12 cellular contexts compared by ENCODE assay signal in genomic region chr20:37378785-37379598, GRCh38. TPM values are rescaled to one million over a fixed set of nuclear protein-coding genes. Genes with fewer than 3 reads are reported as not detected.
DNase-seq lines count a peak whose midpoint lies in the region; ATAC-seq, FAIRE-seq and TF ChIP-seq lines count a peak whose summit lies in the region.
"Had no signal": no experiment of that assay in that cellular context is flagged by ENCODE, and none has a peak within 500 bp of the region (broad histone marks: within the 10 kb centered on the region; RNA-seq: fewer than 3 reads in every experiment).

No MANE protein-coding gene starts in this region.

- no peaks in the 10 kb centered on the region for H3K36me3 Mint-ChIP-seq in activated T-cell treated with anti-CD3 and anti-CD28 coated beads, Interleukin-2, amount 50 U/mL, for 72 hours (ENCODE audit: insufficient read depth in 2 of 2)

- TF ChIP-seq CTCF in coronary artery (IDR thresholded peaks at IDR 0.05): no peak
- no peak for TF ChIP-seq CTCF in neutrophil (IDR thresholded peaks at IDR 0.05)
- TF ChIP-seq CTCF in gastrocnemius medialis (IDR thresholded peaks at IDR 0.05 in 4 of 5, conservative IDR thresholded peaks at IDR 0.05 in 1 of 5): no peak

- H3K27me3 ChIP-seq in neutrophil (peaks cover 16% of the 10 kb centered on the region), gastrocnemius medialis (no peaks in the 10 kb centered on the region)
- H3K27me3 ChIP-seq: esophagus muscularis mucosa had no signal

- intact Hi-C loops in gastrocnemius medialis (cut with DNase I; ENCODE audit: low total_unique reads): no loop called here

- no peaks in the 10 kb centered on the region for H3K9me3 Mint-ChIP-seq in activated T-cell treated with anti-CD3 and anti-CD28 coated beads, Interleukin-2, amount 50 U/mL, for 72 hours
- H3K9me3 Mint-ChIP-seq: activated T-helper 2 cell treated with anti-CD3 and anti-CD28 coated beads, Interferon-gamma antibody, Interleukin-2, Interleukin-4, amounts not matched to agents 10 μg/mL and 5 μg/mL and 100 μg/mL, durations not matched to agents 14 hours and 24 hours and 36 hours had no signal

- no peaks in the 10 kb centered on the region for H3K27me3 Mint-ChIP-seq in activated T-cell treated with anti-CD3 and anti-CD28 coated beads, Interleukin-2, amount 50 U/mL, for 72 hours (ENCODE audit: low read depth)

- in situ Hi-C loops in Caki2 (cut with HindIII; ENCODE audit: low pct_unique_long_range_greater_than_20kb, low sequenced_read_pairs) (no loop called here), gastrocnemius medialis (cut with MboI; ENCODE audit: low sequenced_read_pairs in 4 of 4) (loop anchor here in 1 of 4 donors (25.0 kb wide), 1 partner anchor 158 kb away; the partner anchor contains the start of gene BLCAP)

- no peaks in the 10 kb centered on the region for H3K9me3 ChIP-seq in neutrophil
- H3K9me3 ChIP-seq in gastrocnemius medialis: no peaks in the 10 kb centered on the region
- H3K9me3 ChIP-seq: esophagus muscularis mucosa had no signal

- ATAC-seq in esophagus mucosa (no peak), gastrocnemius medialis (no peak)
- ATAC-seq in activated T-cell treated with anti-CD3 and anti-CD28 coated beads, Interleukin-2, amount 50 U/mL, for 72 hours (replicated peaks in 1 of 2): no peak

- no peak for TF ChIP-seq POLR2A in gastrocnemius medialis (IDR thresholded peaks at IDR 0.05)

- no peak overlapping the region for H3K4me3 Mint-ChIP-seq in activated T-cell treated with anti-CD3 and anti-CD28 coated beads, Interleukin-2, amount 50 U/mL, for 72 hours

- no peak for FAIRE-seq in GM19239 (lab: Jason Lieb, UNC)

- H3K4me1 Mint-ChIP-seq in activated T-cell treated with anti-CD3 and anti-CD28 coated beads, Interleukin-2, amount 50 U/mL, for 72 hours (ENCODE audit: low read depth): peaks cover 12% of the 10 kb centered on the region

- no peak overlapping the region for H3K27ac ChIP-seq in coronary artery
- H3K27ac ChIP-seq in neutrophil: peak overlapping the region; percentile 68
- no peak overlapping the region for H3K27ac ChIP-seq in gastrocnemius medialis
- H3K27ac ChIP-seq: esophagus muscularis mucosa had no signal

- H3K4me3 ChIP-seq in coronary artery: no peak overlapping the region
- H3K4me3 ChIP-seq in neutrophil (ENCODE audit: low read depth in 1 of 2, low read length in 1 of 2): peak overlapping the region; percentile 49 to 50
- H3K4me3 ChIP-seq in gastrocnemius medialis: no peak overlapping the region
- H3K4me3 ChIP-seq: esophagus muscularis mucosa had no signal

- H3K4me1 ChIP-seq in neutrophil (ENCODE audit: control insufficient read depth in 1 of 2, insufficient read depth in 1 of 2, low read depth in 1 of 2, low read length in 1 of 2) (peaks cover 18 to 28% of the 10 kb centered on the region in 2 experiments), gastrocnemius medialis (no peaks in the 10 kb centered on the region)

- H3K27ac Mint-ChIP-seq in activated T-cell treated with anti-CD3 and anti-CD28 coated beads, Interleukin-2, amount 50 U/mL, for 72 hours: no peak overlapping the region
- H3K27ac Mint-ChIP-seq: activated T-helper 2 cell treated with anti-CD3 and anti-CD28 coated beads, Interferon-gamma antibody, Interleukin-2, Interleukin-4, amounts not matched to agents 10 μg/mL and 5 μg/mL and 100 μg/mL, durations not matched to agents 14 hours and 24 hours and 36 hours had no signal

- DNase-seq in Caki2 (ENCODE audit: low read depth) (peak; percentile 92), NCI-H226 (peak; percentile 26), coronary artery (ENCODE audit: low spot score) (peak; percentile 67), GM19239 (ENCODE audit: insufficient read length, low spot score) (no peak), gastrocnemius medialis (no peak)
- no peak for DNase-seq in activated T-cell treated with anti-CD3 and anti-CD28 coated beads, Interleukin-2, amount 50 U/mL, for 72 hours
- DNase-seq: NCI-H2107; stimulated activated CD4-positive, alpha-beta T cell treated with anti-CD3 and anti-CD28 coated beads, Interleukin-4, amount 100 ng/mL, for 1 hour had no signal

- H3K36me3 ChIP-seq in neutrophil (no peaks in the 10 kb centered on the region), gastrocnemius medialis (no peaks in the 10 kb centered on the region)

RNA-seq across cellular contexts. Expression of gene SRC, which starts 33.1 kb away (rescaled TPM):
- 124 and 153 TPM in 2 replicates for total RNA-seq in Caki2 (2014; rRNA removed; shearing (Covaris generic); ENCODE audit: low replicate concordance)
- total RNA-seq in esophagus mucosa (30.5 TPM), gastrocnemius medialis (1 to 10 TPM; 1.0 to 2.3 (median 1.8) TPM)
- 1 to 10 TPM; 5.1 to 6.2 TPM for total RNA-seq in activated T-cell treated with anti-CD3 and anti-CD28 coated beads, Interleukin-2, amount 50 U/mL, for 72 hours

Comparison
In these comparisons a context has a peak if more than half of its experiments do, and no peak if none do; other contexts are left out.
1. DNase-seq: peak in Caki2 (single experiment), NCI-H226 (single experiment) and coronary artery (single experiment); none in activated T-cell treated with anti-CD3 and anti-CD28 coated beads, Interleukin-2, amount 50 U/mL, for 72 hours (0 of 2), GM19239 (single experiment) and gastrocnemius medialis (0 of 2).
2. H3K4me3 ChIP-seq: peak in neutrophil (2 of 2); none in coronary artery (single experiment) and gastrocnemius medialis (0 of 4).